ENCODE assay signal across 10 cellular contexts in the genomic region with DNA sequence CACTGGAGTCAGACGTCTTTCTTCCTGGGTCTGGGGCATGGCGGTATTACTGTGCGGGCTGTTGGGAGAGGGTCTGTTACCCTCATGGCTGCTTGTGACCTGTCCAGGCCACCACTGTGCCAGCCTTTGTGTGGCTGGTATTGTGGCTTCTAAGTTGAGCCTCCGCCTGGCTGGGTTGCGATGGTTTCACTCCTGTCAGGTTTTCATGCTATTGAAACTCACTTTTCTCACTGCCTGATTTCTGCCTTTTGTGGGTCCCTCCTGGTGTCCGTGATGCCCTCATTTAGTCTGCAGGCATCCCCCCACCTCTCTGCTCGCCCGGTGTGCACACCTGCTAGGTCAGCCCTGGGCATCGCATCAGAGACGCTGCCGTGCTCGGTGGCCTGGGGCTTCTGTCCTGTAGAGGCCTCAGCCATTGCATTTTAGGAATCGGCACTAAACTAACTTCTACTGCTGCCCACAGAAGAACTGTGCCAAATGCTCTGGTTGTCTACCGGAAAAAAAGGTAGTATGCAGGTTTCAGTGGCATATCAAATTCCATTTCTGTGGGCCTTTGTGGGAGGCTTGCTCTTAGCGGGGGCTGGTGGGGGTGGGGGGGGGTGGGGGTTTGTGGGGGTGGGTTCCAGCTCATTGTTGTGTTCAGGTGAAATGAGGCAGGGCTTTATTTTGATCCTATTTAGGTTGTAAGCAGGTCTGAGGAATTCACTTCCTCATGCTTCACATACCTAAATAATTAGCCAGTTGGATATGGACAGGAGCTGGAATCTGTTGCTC.
DNase-seq lines count a peak whose midpoint lies in the region; TF ChIP-seq lines count a peak whose summit lies in the region.
"Had no signal": no experiment of that assay in that cellular context is flagged by ENCODE, and none has a peak within 500 bp of the region (broad histone marks: within the 10 kb centered on the region; RNA-seq: fewer than 3 reads in every experiment).

No MANE protein-coding gene starts in this region.

- no peaks in the 10 kb centered on the region for H4K20me1 ChIP-seq in SK-N-SH (ENCODE audit: insufficient read depth)

- H3K4me3 ChIP-seq in H7 (ENCODE audit: insufficient read depth, low read depth, low read length) (no peak overlapping the region), SK-N-SH (ENCODE audit: low read depth in 2 of 2, low read length in 1 of 2) (no peak overlapping the region), fibroblast of the aortic adventitia (ENCODE audit: low read depth, low read length) (no peak overlapping the region), retinal pigment epithelial cell (ENCODE audit: low read length) (no peak overlapping the region), adrenal gland (no peak overlapping the region), esophagus muscularis mucosa (no peak overlapping the region)
- H3K4me3 ChIP-seq: heart left ventricle had no signal

- H3K4me1 ChIP-seq in SK-N-SH (ENCODE audit: control insufficient read depth in 1 of 2, insufficient read depth in 2 of 2, low read depth in 1 of 2, low read length in 1 of 2): peaks cover 0 to 15% of the 10 kb centered on the region in 2 experiments; a peak in 1 of 4 replicates
- no peaks in the 10 kb centered on the region for H3K4me1 ChIP-seq in adrenal gland (replicated peaks in 1 of 2)
- peaks cover 9 to 27% (median 20%) of the 10 kb centered on the region in 4 donors for H3K4me1 ChIP-seq in esophagus muscularis mucosa

- no peaks in the 10 kb centered on the region for H3K27me3 ChIP-seq in H7 (ENCODE audit: control insufficient read depth, insufficient read depth, low read length)
- H3K27me3 ChIP-seq in SK-N-SH (ENCODE audit: insufficient read depth): no peaks in the 10 kb centered on the region
- no peaks in the 10 kb centered on the region for H3K27me3 ChIP-seq in adrenal gland
- H3K27me3 ChIP-seq in esophagus muscularis mucosa: no peaks in the 10 kb centered on the region
- H3K27me3 ChIP-seq: heart left ventricle had no signal

- 77% methylated on average over 15 of the region's 15 CpGs for WGBS in SK-N-SH (ENCODE audit: low lambda C conversion rate)
- WGBS in adrenal gland, 4 donors: 93 to 97% (median 97%) methylated on average over 11 to 15 of the region's 15 CpGs
- WGBS in esophagus muscularis mucosa: 94% methylated on average over 14 of the region's 15 CpGs

- TF ChIP-seq CTCF in SK-N-SH (IDR thresholded peaks at IDR 0.05): no peak
- no peak for TF ChIP-seq CTCF in fibroblast of the aortic adventitia (IDR thresholded peaks at IDR 0.05; ENCODE audit: insufficient read depth, low read length)
- no peak for TF ChIP-seq CTCF in retinal pigment epithelial cell (conservative IDR thresholded peaks at IDR 0.05; ENCODE audit: low read depth, low read length)
- TF ChIP-seq CTCF in adrenal gland (IDR thresholded peaks at IDR 0.05): no peak
- no peak for TF ChIP-seq CTCF in esophagus muscularis mucosa (IDR thresholded peaks at IDR 0.05)

- TF ChIP-seq EP300 in SK-N-SH (IDR thresholded peaks at IDR 0.05; ENCODE audit: borderline replicate concordance in 1 of 2, low read depth in 1 of 2, low read length in 1 of 2) (no peak), esophagus muscularis mucosa (IDR thresholded peaks at IDR 0.05) (no peak)

- no peak overlapping the region for H3K4me2 ChIP-seq in SK-N-SH

- no peaks in the 10 kb centered on the region for H3F3A ChIP-seq in SK-N-SH (replicated peaks; ENCODE audit: insufficient read depth)

- no peak for TF ChIP-seq POLR2A in adrenal gland (IDR thresholded peaks at IDR 0.05)
- TF ChIP-seq POLR2A in esophagus muscularis mucosa (IDR thresholded peaks at IDR 0.05; ENCODE audit: low read depth): no peak

- DNase-seq in H7: peak; percentile 71
- no peak for DNase-seq in SK-N-SH
- peak; percentile 64 for DNase-seq in fibroblast of the aortic adventitia (ENCODE audit: low read depth)
- peak; percentile 63 for DNase-seq in retinal pigment epithelial cell (ENCODE audit: low read depth)
- no peak for DNase-seq in cerebellar nuclear complex (lab: John Stamatoyannopoulos, UW)
- no peak for DNase-seq in adrenal gland
- no peak for DNase-seq in esophagus muscularis mucosa (ENCODE audit: extremely low spot score)
- DNase-seq: activated CD8-positive, alpha-beta memory T cell treated with anti-CD3 and anti-CD28 coated beads, Interleukin-2, amount 50 U/mL, for 48 hours; NCI-H1105 had no signal

- no peak for TF ChIP-seq RAD21 in SK-N-SH (IDR thresholded peaks at IDR 0.05; ENCODE audit: low read length)

- H3K36me3 ChIP-seq in H7 (replicated peaks; ENCODE audit: control insufficient read depth, insufficient read depth, low read length) (no peaks in the 10 kb centered on the region), SK-N-SH (replicated peaks in 1 of 2; ENCODE audit: control insufficient read depth in 1 of 2, insufficient read depth in 2 of 2, low read length in 1 of 2) (no peaks in the 10 kb centered on the region), adrenal gland (replicated peaks in 1 of 2) (no peaks in the 10 kb centered on the region), esophagus muscularis mucosa (peaks cover 0 to 9% (median 0%) of the 10 kb centered on the region in 4 donors)

- no peaks in the 10 kb centered on the region for H3K9me2 ChIP-seq in SK-N-SH

- POLR2A ChIA-PET in SK-N-SH (lab: Yijun Ruan, JAX): no interaction called here

- H3K27ac ChIP-seq in SK-N-SH (ENCODE audit: low read depth in 2 of 2, low read length in 1 of 2) (no peak overlapping the region), adrenal gland (no peak overlapping the region), esophagus muscularis mucosa (replicated peaks in 1 of 4) (peak overlapping the region in 1 of 4 donors; percentile 13)
- H3K27ac ChIP-seq: heart left ventricle had no signal

- intact Hi-C loops in adrenal gland (cut with DNase I) (no loop called here), esophagus muscularis mucosa (cut with DNase I) (no loop called here)

- CTCF ChIA-PET in SK-N-SH (lab: Yijun Ruan, JAX): interaction anchor here (0.6 kb wide), 1 partner anchor 1283 kb away, joined by 3 read pairs; no protein-coding TSS in a partner anchor

- H3K9me3 ChIP-seq in SK-N-SH (no peaks in the 10 kb centered on the region), adrenal gland (replicated peaks in 1 of 3) (no peaks in the 10 kb centered on the region), esophagus muscularis mucosa (no peaks in the 10 kb centered on the region)

- no peak overlapping the region for H2AFZ ChIP-seq in SK-N-SH (ENCODE audit: low read depth)

- H3K79me2 ChIP-seq in SK-N-SH (ENCODE audit: insufficient read depth): no peaks in the 10 kb centered on the region

- H3K9ac ChIP-seq in SK-N-SH: no peak overlapping the region

TF ChIP-seq in SK-N-SH, 30 proteins besides CTCF, POLR2A, EP300 and RAD21:
- TF ChIP-seq ELF1 (IDR thresholded peaks at IDR 0.05): 0 out of 2 replicates have a peak, but pooled peaks have one; percentile 34
- TF ChIP-seq, protein P1, sequence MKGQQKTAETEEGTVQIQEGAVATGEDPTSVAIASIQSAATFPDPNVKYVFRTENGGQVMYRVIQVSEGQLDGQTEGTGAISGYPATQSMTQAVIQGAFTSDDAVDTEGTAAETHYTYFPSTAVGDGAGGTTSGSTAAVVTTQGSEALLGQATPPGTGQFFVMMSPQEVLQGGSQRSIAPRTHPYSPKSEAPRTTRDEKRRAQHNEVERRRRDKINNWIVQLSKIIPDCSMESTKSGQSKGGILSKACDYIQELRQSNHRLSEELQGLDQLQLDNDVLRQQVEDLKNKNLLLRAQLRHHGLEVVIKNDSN (IDR thresholded peaks at IDR 0.05; ENCODE audit: borderline replicate concordance, low read depth): no peak

Comparison
In these comparisons a context has a peak if more than half of its experiments do, and no peak if none do; other contexts are left out.
1. DNase-seq: peak in H7 (single experiment), fibroblast of the aortic adventitia (single experiment) and retinal pigment epithelial cell (single experiment); none in SK-N-SH (single experiment), cerebellar nuclear complex (0 of 2), adrenal gland (0 of 7) and esophagus muscularis mucosa (single experiment).